18 cellular contexts compared by ENCODE assay signal in genomic region chr3:65485826-65486592, GRCh38.
DNase-seq lines count a peak whose midpoint lies in the region; ATAC-seq and TF ChIP-seq lines count a peak whose summit lies in the region.
"Had no signal": no experiment of that assay in that cellular context is flagged by ENCODE, and none has a peak within 500 bp of the region (broad histone marks: within the 10 kb centered on the region; RNA-seq: fewer than 3 reads in every experiment).

No MANE protein-coding gene starts in this region.

- no peak overlapping the region for H3K4me3 Mint-ChIP-seq in endodermal cell
- no peak overlapping the region for H3K4me3 Mint-ChIP-seq in effector memory CD8-positive, alpha-beta T cell
- H3K4me3 Mint-ChIP-seq: activated CD4-positive, alpha-beta T cell treated with anti-CD3 and anti-CD28 coated beads, Interleukin-2, amount 10 ng/mL, durations not matched to agents 7 days and 5 days; B cell; central memory CD8-positive, alpha-beta T cell had no signal

- H3F3A ChIP-seq in Loucy (ENCODE audit: low read depth), result no peaks in the 10 kb centered on the region

- WGBS in endodermal cell (ENCODE audit: insufficient coverage in 1 of 2, insufficient read length in 1 of 2), 2 experiments, result 92 to 94% methylated on average over 3 of the region's 3 CpGs
- WGBS in thyroid gland, 2 donors, result 47 to 57% methylated on average over 3 of the region's 3 CpGs

- no peaks in the 10 kb centered on the region for H3K9me2 ChIP-seq in Loucy (replicated peaks; ENCODE audit: low read depth, low read length)

- intact Hi-C loops in thyroid gland (cut with DNase I), result no loop called here

- H3K4me1 ChIP-seq in Loucy (ENCODE audit: insufficient read depth, low read length, poor library complexity, severe bottlenecking) (peaks cover 50% of the 10 kb centered on the region), endodermal cell (ENCODE audit: control insufficient read depth, insufficient read depth, low read length) (peaks cover 2% of the 10 kb centered on the region), thyroid gland (peaks cover 43 to 45% of the 10 kb centered on the region in 2 donors)

- H2AFZ ChIP-seq in Loucy (ENCODE audit: low read length), result no peak overlapping the region

- peak overlapping the region; percentile 52 for H3K4me2 ChIP-seq in Loucy (ENCODE audit: low read depth, low read length, poor library complexity, severe bottlenecking)

- no peak for DNase-seq in endodermal cell
- DNase-seq in medulla oblongata (ENCODE audit: extremely low spot score), result peak; percentile 69
- peak in 1 of 2 donors; percentile 19 for DNase-seq in thyroid gland
- no peak for DNase-seq in SW 1271 (lab: John Stamatoyannopoulos, UW)
- DNase-seq in NCI-H748 (lab: John Stamatoyannopoulos, UW; ENCODE audit: unreplicated experiment), result no peak
- no peak for DNase-seq in effector memory CD8-positive, alpha-beta T cell
- DNase-seq: activated CD4-positive, alpha-beta T cell treated with anti-CD3 and anti-CD28 coated beads, Interleukin-2, amount 10 ng/mL, durations not matched to agents 7 days and 5 days; activated CD8-positive, alpha-beta memory T cell treated with anti-CD3 and anti-CD28 coated beads, Interleukin-2, amount 50 U/mL, for 48 hours; activated gamma-delta T cell; NCI-H1436 treated with DMSO at 0.1 percent for 48 hours; NK-92 treated with Interleukin-12 subunit alpha and Interleukin-12 subunit beta, amount 100 ng/mL, for 24 hours; RPMI8226; stimulated activated CD4-positive, alpha-beta T cell treated with anti-CD3 and anti-CD28 coated beads, Interleukin-4, amount 100 ng/mL, for 24 hours had no signal

- no peaks in the 10 kb centered on the region for H3K27me3 ChIP-seq in Loucy (ENCODE audit: insufficient read depth, low read length, poor library complexity, severe bottlenecking)
- H3K27me3 ChIP-seq in endodermal cell (ENCODE audit: control insufficient read depth, insufficient read depth, low read length, poor library complexity, severe bottlenecking), result no peaks in the 10 kb centered on the region
- no peaks in the 10 kb centered on the region for H3K27me3 ChIP-seq in thyroid gland

- H3K27me3 Mint-ChIP-seq in endodermal cell (ENCODE audit: insufficient read depth), result no peaks in the 10 kb centered on the region
- no peaks in the 10 kb centered on the region for H3K27me3 Mint-ChIP-seq in effector memory CD8-positive, alpha-beta T cell
- H3K27me3 Mint-ChIP-seq: activated CD4-positive, alpha-beta T cell treated with anti-CD3 and anti-CD28 coated beads, Interleukin-2, amount 10 ng/mL, durations not matched to agents 7 days and 5 days; B cell; central memory CD8-positive, alpha-beta T cell had no signal

- H4K20me1 ChIP-seq in Loucy (ENCODE audit: insufficient read depth, low read length, poor library complexity, severe bottlenecking), result no peaks in the 10 kb centered on the region

- H3K9me3 Mint-ChIP-seq in endodermal cell, result no peaks in the 10 kb centered on the region
- peaks cover 0 to 11% of the 10 kb centered on the region in 2 donors for H3K9me3 Mint-ChIP-seq in effector memory CD8-positive, alpha-beta T cell
- H3K9me3 Mint-ChIP-seq: activated CD4-positive, alpha-beta T cell treated with anti-CD3 and anti-CD28 coated beads, Interleukin-2, amount 10 ng/mL, durations not matched to agents 7 days and 5 days had no signal

- no peak for TF ChIP-seq POLR2A in thyroid gland (IDR thresholded peaks at IDR 0.05)

- H3K36me3 Mint-ChIP-seq in endodermal cell (ENCODE audit: low read depth), result no peaks in the 10 kb centered on the region
- H3K36me3 Mint-ChIP-seq in effector memory CD8-positive, alpha-beta T cell (ENCODE audit: insufficient read depth), result no peaks in the 10 kb centered on the region

- no peak for ATAC-seq in effector memory CD8-positive, alpha-beta T cell (replicated peaks)
- ATAC-seq: GM12878 had no signal

- H3K9me3 ChIP-seq in Loucy (ENCODE audit: insufficient read depth, low read depth, low read length) (no peaks in the 10 kb centered on the region), endodermal cell (ENCODE audit: control insufficient read depth, low read length) (no peaks in the 10 kb centered on the region), thyroid gland (no peaks in the 10 kb centered on the region)

- peaks cover 42% of the 10 kb centered on the region for H3K4me1 Mint-ChIP-seq in endodermal cell
- no peaks in the 10 kb centered on the region for H3K4me1 Mint-ChIP-seq in effector memory CD8-positive, alpha-beta T cell (ENCODE audit: low read depth in 2 of 2)
- H3K4me1 Mint-ChIP-seq: activated CD4-positive, alpha-beta T cell treated with anti-CD3 and anti-CD28 coated beads, Interleukin-2, amount 10 ng/mL, durations not matched to agents 7 days and 5 days; B cell; central memory CD8-positive, alpha-beta T cell had no signal

- TF ChIP-seq CTCF in Loucy (conservative IDR thresholded peaks at IDR 0.05; ENCODE audit: low read length), result no peak
- TF ChIP-seq CTCF in endodermal cell (conservative IDR thresholded peaks at IDR 0.05), result no peak
- no peak for TF ChIP-seq CTCF in thyroid gland (IDR thresholded peaks at IDR 0.05)

- H3K36me3 ChIP-seq in Loucy (ENCODE audit: insufficient read depth, low read length), result no peaks in the 10 kb centered on the region
- H3K36me3 ChIP-seq in endodermal cell (ENCODE audit: control insufficient read depth, insufficient read depth, low read length), result no peaks in the 10 kb centered on the region
- H3K36me3 ChIP-seq in thyroid gland, result no peaks in the 10 kb centered on the region

- peak overlapping the region; percentile 36 for H3K27ac ChIP-seq in endodermal cell (ENCODE audit: low read depth, low read length)
- H3K27ac ChIP-seq in thyroid gland, result peak overlapping the region; percentile 4 to 84 (median 32)

- H3K4me3 ChIP-seq in Loucy (ENCODE audit: low read length, poor library complexity, severe bottlenecking), result no peak overlapping the region
- no peak overlapping the region for H3K4me3 ChIP-seq in endodermal cell (ENCODE audit: low read length)
- H3K4me3 ChIP-seq in thyroid gland (replicated peaks in 1 of 3), result no peak overlapping the region
- H3K4me3 ChIP-seq: GM12878, skin epidermis had no signal

- no peaks in the 10 kb centered on the region for H3K79me2 ChIP-seq in Loucy (ENCODE audit: insufficient read depth, low read length)

- no peak overlapping the region for H3K27ac Mint-ChIP-seq in endodermal cell
- no peak overlapping the region for H3K27ac Mint-ChIP-seq in effector memory CD8-positive, alpha-beta T cell
- H3K27ac Mint-ChIP-seq: activated CD4-positive, alpha-beta T cell treated with anti-CD3 and anti-CD28 coated beads, Interleukin-2, amount 10 ng/mL, durations not matched to agents 7 days and 5 days; B cell had no signal

- no peak overlapping the region for H3K9ac ChIP-seq in Loucy (ENCODE audit: low read depth, low read length, poor library complexity, severe bottlenecking)
- H3K9ac ChIP-seq in endodermal cell (ENCODE audit: extremely low read depth, low read length, poor library complexity, severe bottlenecking), result no peak overlapping the region
